In the genomic region with DNA sequence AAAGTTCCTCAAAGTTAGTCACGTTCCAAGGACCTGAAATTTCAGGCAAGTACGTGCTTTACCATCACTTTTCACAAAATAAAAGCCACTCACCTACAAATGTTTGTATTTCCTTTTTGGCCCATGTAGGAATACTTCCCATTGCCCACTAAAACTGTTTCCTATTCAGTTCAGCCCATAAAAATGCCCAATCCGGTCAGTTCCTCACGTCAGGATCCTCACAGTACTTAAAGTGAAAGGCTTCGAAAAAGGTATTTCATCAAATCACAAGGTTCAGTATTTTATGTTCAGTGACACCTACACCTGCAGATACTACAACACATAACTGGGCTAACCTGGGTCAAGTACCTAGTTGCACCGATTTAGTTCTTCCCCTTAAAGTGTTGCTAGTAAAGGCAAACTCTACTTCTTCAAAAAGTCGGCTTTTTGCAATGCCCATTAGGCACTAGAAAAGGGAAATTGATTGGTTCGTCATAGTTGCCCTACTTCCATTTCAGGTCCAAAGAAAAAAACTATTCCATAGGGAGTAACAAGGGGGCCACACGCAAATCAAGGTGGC, we compare ENCODE assay signal across 8 cellular contexts.
DNase-seq lines count a peak whose midpoint lies in the region; ATAC-seq and TF ChIP-seq lines count a peak whose summit lies in the region.

No MANE protein-coding gene starts in this region.

- H3K9me3 ChIP-seq in HEK293 (ENCODE audit: control insufficient read depth, insufficient read depth, low read depth, low read length) = no peaks in the 10 kb centered on the region

- H3K27me3 Mint-ChIP-seq in nephron (ENCODE audit: low read depth) = no peaks in the 10 kb centered on the region

- H3K4me1 ChIP-seq in HEK293 (ENCODE audit: control insufficient read depth, insufficient read depth, low read length) = peaks cover 3% of the 10 kb centered on the region

- H3K4me1 Mint-ChIP-seq in nephron = peaks cover 26% of the 10 kb centered on the region

- peak overlapping the region; percentile 97 to 100 (median 100) for H3K27ac Mint-ChIP-seq in nephron

- POLR2A ChIA-PET in HEK293 (lab: Yijun Ruan, JAX) = no interaction called here

- no peaks in the 10 kb centered on the region for H3K36me3 ChIP-seq in HEK293 (ENCODE audit: control insufficient read depth in 2 of 2, insufficient read depth in 1 of 2, low read length in 2 of 2)

- CTCF ChIA-PET in HEK293 (lab: Yijun Ruan, JAX) = interaction anchor here (0.5 to 0.7 kb wide), 2 partner anchors 167 to 252 kb away, joined by 3 to 5 read pairs; no protein-coding TSS in a partner anchor

- ATAC-seq in HG02588 (IDR thresholded peaks at IDR 0.05; ENCODE audit: unreplicated experiment) (no peak), HG02885 (IDR thresholded peaks at IDR 0.05; ENCODE audit: poor library complexity, unreplicated experiment) (no peak)

- TF ChIP-seq CTCF in HEK293 (tag by site-specific recombination; IDR thresholded peaks at IDR 0.05) (no peak), epithelial cell of esophagus (IDR thresholded peaks at IDR 0.05; ENCODE audit: insufficient read depth, low read depth, low read length, missing control alignments) (no peak), nephron (IDR thresholded peaks at IDR 0.05; ENCODE audit: unreplicated experiment in 3 of 3) (no peak), GM13976 (IDR thresholded peaks at IDR 0.05; ENCODE audit: borderline replicate concordance, control extremely low read depth, extremely low read depth, insufficient read depth, missing control alignments) (no peak)

- peak overlapping the region; percentile 97 for H3K4me3 ChIP-seq in HEK293 (ENCODE audit: low read depth, low read length)
- H3K4me3 ChIP-seq in epithelial cell of esophagus (ENCODE audit: low read length) = peak overlapping the region; percentile 87

- H3K4me3 Mint-ChIP-seq in nephron = peak overlapping the region; percentile 100

- DNase-seq in Ammon's horn (ENCODE audit: low spot score) (peak; percentile 17), SKM-1 treated with dmso at 0.1 percent for 144 hours (lab: John Stamatoyannopoulos, UW; ENCODE audit: unreplicated experiment) (peak; percentile 68), epithelial cell of esophagus (ENCODE audit: low read depth) (peak; percentile 48), GM13976 (ENCODE audit: low spot score) (no peak)

- no peaks in the 10 kb centered on the region for H3K9me3 Mint-ChIP-seq in nephron

- no peaks in the 10 kb centered on the region for H3K36me3 Mint-ChIP-seq in nephron (ENCODE audit: low read depth)

- H3K27ac ChIP-seq in HEK293 (ENCODE audit: extremely low read depth, low read depth, low read length) = peak overlapping the region; percentile 92

- in situ Hi-C loops in GM13976 (cut with MboI; ENCODE audit: low sequenced_read_pairs, unreplicated experiment) = no loop called here

TF ChIP-seq in HEK293, 187 proteins besides CTCF, POLR2A, EP300 and RAD21:
- TF ChIP-seq SP2 (tag by site-specific recombination; IDR thresholded peaks at IDR 0.05) = no peak
- peak; percentile 46; the same call in 1 of the 2 replicates for TF ChIP-seq ZBTB8A (tag by site-specific recombination; IDR thresholded peaks at IDR 0.05)
- peak; percentile 9; the same call in 1 of the 2 replicates for TF ChIP-seq IKZF3 (tag by site-specific recombination; IDR thresholded peaks at IDR 0.05)
- TF ChIP-seq ZNF335 (tag by site-specific recombination; conservative IDR thresholded peaks at IDR 0.05) = peak; percentile 50; the same call in 1 of the 2 replicates
- TF ChIP-seq ZBTB11 (tag by site-specific recombination; conservative IDR thresholded peaks at IDR 0.05; ENCODE audit: low read depth) = peak; percentile 43; the same call in 1 of the 2 replicates
- TF ChIP-seq, protein P1, sequence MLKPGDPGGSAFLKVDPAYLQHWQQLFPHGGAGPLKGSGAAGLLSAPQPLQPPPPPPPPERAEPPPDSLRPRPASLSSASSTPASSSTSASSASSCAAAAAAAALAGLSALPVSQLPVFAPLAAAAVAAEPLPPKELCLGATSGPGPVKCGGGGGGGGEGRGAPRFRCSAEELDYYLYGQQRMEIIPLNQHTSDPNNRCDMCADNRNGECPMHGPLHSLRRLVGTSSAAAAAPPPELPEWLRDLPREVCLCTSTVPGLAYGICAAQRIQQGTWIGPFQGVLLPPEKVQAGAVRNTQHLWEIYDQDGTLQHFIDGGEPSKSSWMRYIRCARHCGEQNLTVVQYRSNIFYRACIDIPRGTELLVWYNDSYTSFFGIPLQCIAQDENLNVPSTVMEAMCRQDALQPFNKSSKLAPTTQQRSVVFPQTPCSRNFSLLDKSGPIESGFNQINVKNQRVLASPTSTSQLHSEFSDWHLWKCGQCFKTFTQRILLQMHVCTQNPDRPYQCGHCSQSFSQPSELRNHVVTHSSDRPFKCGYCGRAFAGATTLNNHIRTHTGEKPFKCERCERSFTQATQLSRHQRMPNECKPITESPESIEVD (tag by site-specific recombination; IDR thresholded peaks at IDR 0.05) = peak; percentile 51; the same call in 1 of the 2 replicates
- TF ChIP-seq ZBTB44 (tag by site-specific recombination; IDR thresholded peaks at IDR 0.05) = no peak
- TF ChIP-seq ZNF132 (tag by site-specific recombination; IDR thresholded peaks at IDR 0.05; ENCODE audit: borderline replicate concordance) = no peak
